8 cellular contexts compared by ENCODE assay signal in the genomic region with DNA sequence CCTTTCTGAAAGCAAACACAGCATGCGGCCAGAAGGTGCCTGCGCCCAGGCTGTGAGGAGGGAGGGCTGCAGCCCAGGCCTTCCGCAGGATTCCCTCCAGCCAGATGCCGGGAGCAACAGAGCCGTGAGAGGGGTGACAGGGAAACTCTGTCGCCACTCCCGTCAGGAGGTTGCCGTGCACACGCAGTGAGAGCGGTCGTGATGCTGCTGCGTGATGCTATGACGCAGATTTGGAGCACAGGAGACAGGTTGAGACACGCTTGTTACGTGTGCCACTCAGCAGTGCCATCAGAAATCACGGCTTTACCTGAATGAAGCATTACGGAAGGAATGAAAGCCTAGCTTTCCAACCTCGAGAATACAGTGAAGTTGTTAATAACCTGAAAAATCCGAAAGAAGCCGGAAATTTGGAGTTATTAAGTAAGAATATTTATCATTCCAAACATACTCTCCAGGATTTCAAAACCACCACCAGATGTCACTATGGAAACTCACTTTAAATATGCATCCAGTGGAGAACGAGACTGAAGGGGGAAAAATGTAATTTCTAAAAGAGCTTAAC. TPM values are rescaled to one million over a fixed set of nuclear protein-coding genes. Genes with fewer than 3 reads are reported as not detected.
DNase-seq lines count a peak whose midpoint lies in the region; ATAC-seq and TF ChIP-seq lines count a peak whose summit lies in the region.

No MANE protein-coding gene starts in this region.

- no peaks in the 10 kb centered on the region for H3K9me3 Mint-ChIP-seq in T-cell
- H3K9me3 Mint-ChIP-seq in activated naive CD4-positive, alpha-beta T cell treated with anti-CD3 and anti-CD28 coated beads, Interleukin-2, amount 50 U/mL, for 72 hours, result peaks cover 0 to 4% of the 10 kb centered on the region in 2 donors

- CTCF ChIA-PET in AG04450 (lab: Charles Lee) (interaction anchor here (0.6 to 1.8 kb wide), 15 partner anchors 7 to 939 kb away, joined by 3 to 8 read pairs (median 3); no protein-coding TSS in a partner anchor), T-cell (lab: Charles Lee) (no interaction called here)

- POLR2A ChIA-PET in AG04450 (lab: Yijun Ruan, JAX), result interaction anchor here (0.5 to 1.0 kb wide), 3 partner anchors 14 to 55 kb away, joined by 3 to 6 read pairs (median 4); a partner anchor contains a TSS
- POLR2A ChIA-PET in T-cell (lab: Charles Lee), result no interaction called here

- DNase-seq in AG04450 (ENCODE audit: low read depth, low spot score), result peak; percentile 34
- DNase-seq in LHCN-M2 (ENCODE audit: low read depth), result peak; percentile 69
- DNase-seq in cerebellar cortex (ENCODE audit: low spot score), result peak; percentile 82
- DNase-seq in left lobe of liver (ENCODE audit: low spot score), result no peak
- no peak for DNase-seq in T-cell
- DNase-seq in activated naive CD4-positive, alpha-beta T cell treated with anti-CD3 and anti-CD28 coated beads, Interleukin-2, amount 50 U/mL, for 72 hours (ENCODE audit: low spot score in 2 of 2), result no peak

- ATAC-seq in left lobe of liver (peak; percentile 73), T-cell (replicated peaks in 1 of 4) (no peak), GM18868 (IDR thresholded peaks at IDR 0.05; ENCODE audit: unreplicated experiment) (no peak), HG02571 (IDR thresholded peaks at IDR 0.05; ENCODE audit: unreplicated experiment) (no peak)
- no peak for ATAC-seq in activated naive CD4-positive, alpha-beta T cell treated with anti-CD3 and anti-CD28 coated beads, Interleukin-2, amount 50 U/mL, for 72 hours

- H3K4me3 Mint-ChIP-seq in T-cell, result no peak overlapping the region

- no peaks in the 10 kb centered on the region for H3K27me3 ChIP-seq in AG04450 (ENCODE audit: control insufficient read depth, insufficient read depth, low read length)

- no peak overlapping the region for H3K4me3 ChIP-seq in AG04450 (ENCODE audit: low read depth, low read length)

- H3K4me1 Mint-ChIP-seq in T-cell, result no peaks in the 10 kb centered on the region

- no peak overlapping the region for H3K27ac Mint-ChIP-seq in T-cell
- no peak overlapping the region for H3K27ac Mint-ChIP-seq in activated naive CD4-positive, alpha-beta T cell treated with anti-CD3 and anti-CD28 coated beads, Interleukin-2, amount 50 U/mL, for 72 hours

- H3K27ac ChIP-seq in AG04450 (ENCODE audit: low read depth, low read length), result peak overlapping the region; percentile 69

- peaks cover 2% of the 10 kb centered on the region; the same call in 1 of the 2 replicates for H3K9me3 ChIP-seq in AG04450 (ENCODE audit: control insufficient read depth, insufficient read depth, low read length)

- peaks cover 0 to 4% of the 10 kb centered on the region in 2 donors for H3K27me3 Mint-ChIP-seq in T-cell

- TF ChIP-seq CTCF in AG04450 (IDR thresholded peaks at IDR 0.05; ENCODE audit: low read depth, low read length), result peak; percentile 46

- no peaks in the 10 kb centered on the region for H3K36me3 Mint-ChIP-seq in T-cell
- no peaks in the 10 kb centered on the region for H3K36me3 Mint-ChIP-seq in activated naive CD4-positive, alpha-beta T cell treated with anti-CD3 and anti-CD28 coated beads, Interleukin-2, amount 50 U/mL, for 72 hours

RNA-seq across cellular contexts. Expression of a gene that starts 54.4 kb away (rescaled TPM):
- 415 and 422 TPM in 2 replicates for polyA plus RNA-seq in AG04450 (2011; rRNA removed)
- polyA minus RNA-seq in AG04450 (2011; rRNA and poly(A)+ RNA removed), result 2,384 and 2,887 TPM in 2 replicates
- 269 and 277 TPM in 2 replicates for total RNA-seq in LHCN-M2 (2014; rRNA removed)
- 114 TPM for polyA plus RNA-seq in LHCN-M2 (2012)
- total RNA-seq in left lobe of liver, result 33.4 TPM
- total RNA-seq in T-cell, result 1 to 10 TPM in 3 of 5 donors, not detected in 2; 1.0 to 1.5 (median 1.5) TPM
- under 1 TPM in 1 of 2 donors, not detected in 1; 0.02 TPM for total RNA-seq in activated naive CD4-positive, alpha-beta T cell treated with anti-CD3 and anti-CD28 coated beads, Interleukin-2, amount 50 U/mL, for 72 hours

Comparison
In these comparisons a context has a peak if more than half of its experiments do, and no peak if none do; other contexts are left out.
1. DNase-seq: peak in AG04450 (single experiment), LHCN-M2 (single experiment) and cerebellar cortex (single experiment); none in left lobe of liver (single experiment), T-cell (0 of 34) and activated naive CD4-positive, alpha-beta T cell treated with anti-CD3 and anti-CD28 coated beads, Interleukin-2, amount 50 U/mL, for 72 hours (0 of 2).
2. RNA of a gene that starts 54.4 kb away (total RNA-seq): 269 to 277 TPM in LHCN-M2 and 33.4 TPM in left lobe of liver (single experiment); 1.0 to 1.5 TPM in T-cell and 0.02 TPM in activated naive CD4-positive, alpha-beta T cell treated with anti-CD3 and anti-CD28 coated beads, Interleukin-2, amount 50 U/mL, for 72 hours; every median in the first group is over 10 times any median in the second.